In genomic region chr2:45611020-45611737, GRCh38 we compare ENCODE assay signal across 8 cellular contexts. TPM values are rescaled to one million over a fixed set of nuclear protein-coding genes. Genes with fewer than 3 reads are reported as not detected.
A peak's percentile ranks its signal among the peaks of the same experiment; 100 is the strongest.
DNase-seq lines count a peak whose midpoint lies in the region; ATAC-seq, FAIRE-seq and TF ChIP-seq lines count a peak whose summit lies in the region.

A gene with protein sequence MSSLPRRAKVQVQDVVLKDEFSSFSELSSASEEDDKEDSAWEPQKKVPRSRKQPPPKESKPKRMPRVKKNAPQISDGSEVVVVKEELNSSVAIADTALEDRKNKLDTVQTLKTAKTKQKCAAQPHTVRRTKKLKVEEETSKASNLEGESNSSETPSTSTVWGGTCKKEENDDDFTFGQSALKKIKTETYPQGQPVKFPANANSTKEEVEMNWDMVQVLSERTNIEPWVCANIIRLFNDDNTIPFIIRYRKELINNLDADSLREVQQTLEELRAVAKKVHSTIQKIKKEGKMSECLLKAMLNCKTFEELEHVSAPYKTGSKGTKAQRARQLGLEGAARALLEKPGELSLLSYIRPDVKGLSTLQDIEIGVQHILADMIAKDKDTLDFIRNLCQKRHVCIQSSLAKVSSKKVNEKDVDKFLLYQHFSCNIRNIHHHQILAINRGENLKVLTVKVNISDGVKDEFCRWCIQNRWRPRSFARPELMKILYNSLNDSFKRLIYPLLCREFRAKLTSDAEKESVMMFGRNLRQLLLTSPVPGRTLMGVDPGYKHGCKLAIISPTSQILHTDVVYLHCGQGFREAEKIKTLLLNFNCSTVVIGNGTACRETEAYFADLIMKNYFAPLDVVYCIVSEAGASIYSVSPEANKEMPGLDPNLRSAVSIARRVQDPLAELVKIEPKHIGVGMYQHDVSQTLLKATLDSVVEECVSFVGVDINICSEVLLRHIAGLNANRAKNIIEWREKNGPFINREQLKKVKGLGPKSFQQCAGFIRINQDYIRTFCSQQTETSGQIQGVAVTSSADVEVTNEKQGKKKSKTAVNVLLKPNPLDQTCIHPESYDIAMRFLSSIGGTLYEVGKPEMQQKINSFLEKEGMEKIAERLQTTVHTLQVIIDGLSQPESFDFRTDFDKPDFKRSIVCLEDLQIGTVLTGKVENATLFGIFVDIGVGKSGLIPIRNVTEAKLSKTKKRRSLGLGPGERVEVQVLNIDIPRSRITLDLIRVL (minus strand): TSS chr2:45611267. CDS start chr2:45605441, 5,826 bp downstream.

- H3K4me1 ChIP-seq in iPS-20b (ENCODE audit: insufficient read depth, low read length) (peaks cover 5% of the 10 kb centered on the region; the same call in 1 of the 2 replicates), small intestine (ENCODE audit: control insufficient read depth in 2 of 2, insufficient read depth in 1 of 2, low read depth in 1 of 2, low read length in 1 of 2) (no peaks in the 10 kb centered on the region)

- no peaks in the 10 kb centered on the region for H3K9me3 ChIP-seq in WERI-Rb-1 (ENCODE audit: severe bottlenecking)
- no peaks in the 10 kb centered on the region for H3K9me3 ChIP-seq in iPS-20b (ENCODE audit: insufficient read depth, low read depth, low read length)
- H3K9me3 ChIP-seq in small intestine (ENCODE audit: control insufficient read depth, low read depth): no peaks in the 10 kb centered on the region

- H3K27ac ChIP-seq in WERI-Rb-1 (peak within 1 kb of the TSS; percentile 87), iPS-20b (ENCODE audit: low read length) (peak within 1 kb of the TSS; percentile 34), small intestine (ENCODE audit: low read depth in 1 of 2, low read length in 1 of 2) (peak within 1 kb of the TSS; percentile 43 to 83)

- ATAC-seq in GM18873 (IDR thresholded peaks at IDR 0.05; ENCODE audit: low FRiP score, unreplicated experiment) (peak; percentile 74), HG03139 (IDR thresholded peaks at IDR 0.05; ENCODE audit: unreplicated experiment) (peak; percentile 92)

- H3K9ac ChIP-seq in iPS-20b (ENCODE audit: low read depth, low read length): peak within 1 kb of the TSS; percentile 93

- DNase-seq in ACHN (peak; percentile 98), NCI-H2227 (lab: John Stamatoyannopoulos, UW; ENCODE audit: unreplicated experiment) (peak; percentile 98), WERI-Rb-1 (peak; percentile 98), bronchial epithelial cell (ENCODE audit: low read depth) (peak; percentile 92), small intestine (peak; percentile 97)

- H3K27me3 ChIP-seq in WERI-Rb-1 (ENCODE audit: insufficient read depth, low read depth, severe bottlenecking): no peaks in the 10 kb centered on the region
- no peaks in the 10 kb centered on the region for H3K27me3 ChIP-seq in bronchial epithelial cell (ENCODE audit: control insufficient read depth, insufficient read depth, low read length)
- H3K27me3 ChIP-seq in iPS-20b (ENCODE audit: insufficient read depth, low read length): no peaks in the 10 kb centered on the region
- H3K27me3 ChIP-seq in small intestine (ENCODE audit: control insufficient read depth in 2 of 2, insufficient read depth in 2 of 2, low read length in 2 of 2): no peaks in the 10 kb centered on the region

- H3K4me3 ChIP-seq in WERI-Rb-1 (ENCODE audit: low read depth, low read length): peak within 1 kb of the TSS; percentile 88
- H3K4me3 ChIP-seq in bronchial epithelial cell (ENCODE audit: low read depth, low read length): peak within 1 kb of the TSS; percentile 47
- H3K4me3 ChIP-seq in iPS-20b (ENCODE audit: low read length): peak within 1 kb of the TSS; percentile 83
- H3K4me3 ChIP-seq in small intestine (ENCODE audit: low read depth in 1 of 2, low read length in 2 of 2): peak within 1 kb of the TSS; percentile 52 to 65

- H3K36me3 ChIP-seq in WERI-Rb-1: no peaks in the 10 kb centered on the region
- H3K36me3 ChIP-seq in bronchial epithelial cell (ENCODE audit: control insufficient read depth, insufficient read depth, low read length): no peaks in the 10 kb centered on the region
- H3K36me3 ChIP-seq in iPS-20b (ENCODE audit: insufficient read depth, low read depth, low read length): no peaks in the 10 kb centered on the region
- no peaks in the 10 kb centered on the region for H3K36me3 ChIP-seq in small intestine (ENCODE audit: control insufficient read depth in 2 of 2, insufficient read depth in 2 of 2, low read length in 2 of 2)

- WGBS in small intestine, 3 donors: 1% methylated on average over 43 of the region's 43 CpGs

- in situ Hi-C loops in ACHN (cut with HindIII; ENCODE audit: low pct_ligation_motif_present, low pct_unique_long_range_greater_than_20kb, low sequenced_read_pairs): no loop called here

- FAIRE-seq in bronchial epithelial cell (lab: Jason Lieb, UNC) (no peak), small intestine (lab: Jason Lieb, UNC) (no peak)

- no peak for TF ChIP-seq CTCF in WERI-Rb-1 (IDR thresholded peaks at IDR 0.05; ENCODE audit: low read depth, low read length)
- TF ChIP-seq CTCF in bronchial epithelial cell (IDR thresholded peaks at IDR 0.05; ENCODE audit: insufficient read depth, low read length, severe bottlenecking): no peak

RNA-seq across cellular contexts. Expression of the gene that starts here (rescaled TPM):
- 12.9 and 13.4 TPM in 2 replicates for total RNA-seq in bronchial epithelial cell
- 1 to 10 TPM; 4.7 to 7.3 (median 6.8) TPM for polyA plus RNA-seq in small intestine

Comparison
In these comparisons a context has a peak if more than half of its experiments do, and no peak if none do; other contexts are left out.
1. Peak in every context shown above with its lines: DNase-seq, ATAC-seq, H3K4me3 ChIP-seq and H3K27ac ChIP-seq.
2. H3K27ac ChIP-seq: peak in every context shown above with its lines; median percentile 87 in WERI-Rb-1; 63 in small intestine; 34 in iPS-20b.